ENCODE assay signal across 10 cellular contexts in the genomic region with DNA sequence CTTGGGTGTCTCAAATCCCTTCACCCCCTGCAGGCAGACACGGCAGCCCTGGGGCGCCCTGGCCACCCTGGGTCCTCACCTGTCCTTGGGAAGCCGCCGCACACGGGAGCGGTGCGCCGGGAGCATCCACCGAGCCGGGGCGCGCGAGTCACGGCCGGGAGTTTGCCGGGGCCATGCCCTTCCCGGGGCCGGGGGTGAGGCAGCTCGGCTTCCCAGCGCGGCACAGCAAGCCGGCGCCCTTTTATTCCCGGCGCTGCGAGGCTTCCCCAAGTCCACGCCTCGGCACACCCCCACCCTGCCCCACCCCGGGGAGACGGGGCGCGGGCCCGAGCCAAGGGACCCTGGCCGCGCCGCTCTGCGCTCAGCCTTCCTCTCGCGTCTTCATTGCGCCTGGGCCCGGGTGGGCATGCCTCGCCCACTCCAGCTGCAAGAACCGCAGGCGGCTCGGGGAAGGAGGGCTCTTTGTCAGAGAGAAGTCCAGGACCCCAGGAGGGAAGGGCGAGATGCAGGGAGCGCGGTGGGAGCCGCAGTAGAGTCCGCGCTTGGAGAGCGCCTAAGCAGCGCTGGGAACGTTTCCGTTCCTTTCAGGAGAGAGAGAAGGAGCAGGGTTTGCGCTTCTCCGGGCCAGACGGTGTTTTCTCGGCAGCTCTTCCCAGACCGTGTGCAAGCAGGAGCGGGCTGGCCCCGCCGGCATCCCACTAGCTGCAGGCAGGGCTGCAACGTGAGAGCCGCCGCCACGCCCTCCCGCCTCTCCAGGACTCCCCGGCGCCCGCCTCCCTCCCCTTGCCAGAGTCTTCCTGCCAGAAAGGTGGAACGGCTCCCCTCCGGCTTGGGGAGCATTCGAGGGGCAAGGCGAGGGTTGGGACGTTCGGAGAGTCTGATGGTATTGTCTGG. TPM values are rescaled to one million over a fixed set of nuclear protein-coding genes. Genes with fewer than 3 reads are reported as not detected.
DNase-seq lines count a peak whose midpoint lies in the region; ATAC-seq and TF ChIP-seq lines count a peak whose summit lies in the region.
"Had no signal": no experiment of that assay in that cellular context is flagged by ENCODE, and none has a peak within 500 bp of the region (broad histone marks: within the 10 kb centered on the region; RNA-seq: fewer than 3 reads in every experiment).

Gene MXRA5, minus strand, starts transcription at position 217 of the 894 bp plus-strand sequence. CDS start 2,819 bp downstream, outside the sequence.

- no peak for TF ChIP-seq POLR2A in uterus (IDR thresholded peaks at IDR 0.05)

- CTCF ChIA-PET in A673 (lab: Charles Lee) = interaction anchor here (0.6 kb wide), 1 partner anchor 527 kb away, joined by 3 read pairs; no protein-coding TSS in a partner anchor

- BruUV-seq in A673 (replicated peaks; lab: Mats Ljungman, UMichigan) = no TSS peak

- POLR2A ChIA-PET in A673 (lab: Charles Lee; ENCODE audit: low non-redundant PET) = no interaction called here

- H3K27ac ChIP-seq in uterus = peak within 1 kb of the TSS; percentile 64 to 66
- H3K27ac ChIP-seq in A673 (ENCODE audit: low read depth, low read length, poor library complexity, severe bottlenecking) = no peak within 1 kb of the TSS
- H3K27ac ChIP-seq in caudate nucleus (ENCODE audit: low read depth, low read length) = no peak within 1 kb of the TSS
- H3K27ac ChIP-seq: 22Rv1 had no signal

- H3K4me3 ChIP-seq in mucosa of stomach (ENCODE audit: low read length) (no peak within 1 kb of the TSS), uterus (peak within 1 kb of the TSS; percentile 21 to 34), A673 (ENCODE audit: low read depth, low read length, poor library complexity, severe bottlenecking) (no peak within 1 kb of the TSS)

- DNase-seq in NCI-H1694 treated with DMSO at 0.1 percent for 48 hours (lab: John Stamatoyannopoulos, UW) (peak; percentile 16), NCI-H1694 (lab: John Stamatoyannopoulos, UW) (no peak), fibroblast of gingiva (ENCODE audit: low read depth) (peak; percentile 15), uterus (peak in 1 of 2 donors; percentile 32), A673 (ENCODE audit: low spot score) (no peak), caudate nucleus (lab: John Stamatoyannopoulos, UW) (no peak)
- DNase-seq: activated T-cell treated with anti-CD3 and anti-CD28 coated beads for 4 hours had no signal

- H3K27me3 ChIP-seq in mucosa of stomach (ENCODE audit: control insufficient read depth, insufficient read depth, low read length) (peaks cover 9% of the 10 kb centered on the region), uterus (no peaks in the 10 kb centered on the region), A673 (replicated peaks; ENCODE audit: insufficient read depth, low read depth, low read length, poor library complexity) (peaks cover 65% of the 10 kb centered on the region)

- TF ChIP-seq CTCF in uterus (IDR thresholded peaks at IDR 0.05) (no peak), A673 (conservative IDR thresholded peaks at IDR 0.05; ENCODE audit: low read depth, low read length) (no peak)

- H3K9me3 ChIP-seq in mucosa of stomach (ENCODE audit: control insufficient read depth, low read length) (no peaks in the 10 kb centered on the region), uterus (no peaks in the 10 kb centered on the region), A673 (ENCODE audit: low read depth, low read length, poor library complexity, severe bottlenecking) (no peaks in the 10 kb centered on the region)

- no peak for ATAC-seq in GM18511 (IDR thresholded peaks at IDR 0.05; ENCODE audit: unreplicated experiment)

- no peaks in the 10 kb centered on the region for H3K4me1 ChIP-seq in mucosa of stomach (ENCODE audit: control insufficient read depth, insufficient read depth, low read length)
- H3K4me1 ChIP-seq in uterus = no peaks in the 10 kb centered on the region
- H3K4me1 ChIP-seq in A673 (ENCODE audit: insufficient read depth, low read length, poor library complexity, severe bottlenecking) = no peaks in the 10 kb centered on the region

- peak within 1 kb of the TSS; percentile 34 for H3K9ac ChIP-seq in mucosa of stomach (ENCODE audit: low read length)

- intact Hi-C loops in uterus (cut with DNase I; ENCODE audit: low total_unique reads) (no loop called here), A673 (cut with micrococcal nuclease; ENCODE audit: unreplicated experiment) (no loop called here)

- no peaks in the 10 kb centered on the region for H3K36me3 ChIP-seq in mucosa of stomach (ENCODE audit: control insufficient read depth, insufficient read depth, low read length)
- H3K36me3 ChIP-seq in uterus = no peaks in the 10 kb centered on the region
- H3K36me3 ChIP-seq in A673 (ENCODE audit: insufficient read depth, low read length, poor library complexity, severe bottlenecking) = no peaks in the 10 kb centered on the region

RNA-seq across cellular contexts. Expression of gene MXRA5, which starts in this region (rescaled TPM):
- total RNA-seq in uterus = 10 to 100 TPM in 1 of 4 donors, 1 to 10 TPM in 3; 2.9 to 79.9 (median 4.4) TPM
- not detected in 2 replicates for total RNA-seq in A673 (2021)

Comparison
In these comparisons a context has a peak if more than half of its experiments do, and no peak if none do; other contexts are left out.
1. DNase-seq: peak in NCI-H1694 treated with DMSO at 0.1 percent for 48 hours (single experiment) and fibroblast of gingiva (single experiment); none in NCI-H1694 (single experiment), A673 (single experiment) and caudate nucleus (0 of 61).
2. H3K4me3 ChIP-seq: peak in uterus (2 of 2); none in mucosa of stomach (single experiment) and A673 (single experiment).
3. H3K27ac ChIP-seq: peak in uterus (2 of 2); none in A673 (single experiment) and caudate nucleus (single experiment).